ENCODE assay signal across 1 cellular context in genomic region chr11:125592305-125593112, GRCh38.
TF ChIP-seq lines count a peak whose summit lies in the region.

Gene STT3A (plus strand): TSS chr11:125592852. CDS start chr11:125595916, 3,064 bp downstream.

TF ChIP-seq in H1, 55 proteins besides CTCF, POLR2A, EP300 and RAD21 (continued from another document):
- TF ChIP-seq GTF2F1 (IDR thresholded peaks at IDR 0.05; ENCODE audit: borderline replicate concordance, low read depth, low read length), result no peak
- TF ChIP-seq SAP30 (IDR thresholded peaks at IDR 0.05; ENCODE audit: insufficient read depth, insufficient replicate concordance, low read length), result no peak
- no peak for TF ChIP-seq RXRA (IDR thresholded peaks at IDR 0.05; ENCODE audit: insufficient read depth, low read depth, low read length)
- TF ChIP-seq KDM1A (IDR thresholded peaks at IDR 0.05; ENCODE audit: borderline replicate concordance, low read length), result no peak
- peak; percentile 87 for TF ChIP-seq MAX (IDR thresholded peaks at IDR 0.05)
- TF ChIP-seq EGR1 (IDR thresholded peaks at IDR 0.05; ENCODE audit: borderline replicate concordance, low read depth, low read length), result no peak
- TF ChIP-seq SIX5 (IDR thresholded peaks at IDR 0.05; ENCODE audit: low read depth, low read length), result no peak
- peak; percentile 60 for TF ChIP-seq ASH2L (IDR thresholded peaks at IDR 0.05; ENCODE audit: low read length)
- TF ChIP-seq RNF2 (IDR thresholded peaks at IDR 0.05; ENCODE audit: borderline replicate concordance, low read depth, low read length, missing control alignments, poor library complexity, severe bottlenecking), result no peak
- TF ChIP-seq SP1 (IDR thresholded peaks at IDR 0.05; ENCODE audit: low read depth, low read length), result peak; percentile 99
- no peak for TF ChIP-seq CEBPB (IDR thresholded peaks at IDR 0.05; ENCODE audit: low read depth, low read length)
- TF ChIP-seq E2F6 (IDR thresholded peaks at IDR 0.05), result peak; percentile 61
- peak; percentile 29; the same call in 1 of the 2 replicates for TF ChIP-seq RBBP5 (IDR thresholded peaks at IDR 0.05; ENCODE audit: borderline replicate concordance, low read depth, low read length)
- no peak for TF ChIP-seq EZH2 (IDR thresholded peaks at IDR 0.05; ENCODE audit: low read depth, low read length, severe bottlenecking)
- TF ChIP-seq POLR2AphosphoS5 (IDR thresholded peaks at IDR 0.05; ENCODE audit: low read depth, low read length), result peak; percentile 5
- TF ChIP-seq KDM4A (IDR thresholded peaks at IDR 0.05; ENCODE audit: low read depth, low read length, severe bottlenecking), result peak; percentile 74
- TF ChIP-seq JUN (IDR thresholded peaks at IDR 0.05; ENCODE audit: low read depth, low read length), result no peak
- no peak for TF ChIP-seq BRCA1 (IDR thresholded peaks at IDR 0.05; ENCODE audit: low read depth, low read length)
- TF ChIP-seq CREB1 (IDR thresholded peaks at IDR 0.05), result peak; percentile 93
- peak in 1 of 2 experiments; percentile 73; a peak in 2 of 4 replicates for TF ChIP-seq SIN3A (conservative IDR thresholded peaks at IDR 0.05 in 1 of 2, IDR thresholded peaks at IDR 0.05 in 1 of 2; ENCODE audit: low read depth in 1 of 2, low read length in 2 of 2)
- peak; percentile 84 for TF ChIP-seq USF2 (IDR thresholded peaks at IDR 0.05; ENCODE audit: low read length)
- TF ChIP-seq MAFK (IDR thresholded peaks at IDR 0.05; ENCODE audit: low read depth, low read length), result no peak
- 0 out of 2 replicates have a peak, but pooled peaks have one; percentile 54 for TF ChIP-seq ATF3 (IDR thresholded peaks at IDR 0.05; ENCODE audit: insufficient read depth, low read depth, low read length)
- no peak for TF ChIP-seq CBX8 (IDR thresholded peaks at IDR 0.05; ENCODE audit: borderline replicate concordance, low read depth, low read length)
- peak; percentile 13; the same call in 1 of the 2 replicates for TF ChIP-seq SUZ12 (IDR thresholded peaks at IDR 0.05; ENCODE audit: low read length)
- TF ChIP-seq HDAC6 (IDR thresholded peaks at IDR 0.05; ENCODE audit: low read depth, low read length), result no peak
- TF ChIP-seq NRF1 (IDR thresholded peaks at IDR 0.05; ENCODE audit: low read depth, low read length), result no peak
- TF ChIP-seq TCF12 (IDR thresholded peaks at IDR 0.05; ENCODE audit: low read depth, low read length), result no peak
- TF ChIP-seq CTBP2 (IDR thresholded peaks at IDR 0.05; ENCODE audit: borderline replicate concordance, insufficient read depth, insufficient read length, low read length), result no peak
- no peak for TF ChIP-seq FOSL1 (IDR thresholded peaks at IDR 0.05; ENCODE audit: insufficient read depth, low read depth, low read length)
- no peak for TF ChIP-seq JUND (IDR thresholded peaks at IDR 0.05; ENCODE audit: low read length)
- TF ChIP-seq ATF2 (IDR thresholded peaks at IDR 0.05; ENCODE audit: low read length), result 0 out of 2 replicates have a peak, but pooled peaks have one; percentile 48
- TF ChIP-seq TBP (IDR thresholded peaks at IDR 0.05; ENCODE audit: low read depth, low read length), result peak; percentile 63
- no peak for TF ChIP-seq RFX5 (IDR thresholded peaks at IDR 0.05; ENCODE audit: borderline replicate concordance, low read depth, low read length)
- TF ChIP-seq CHD2 (IDR thresholded peaks at IDR 0.05; ENCODE audit: low read length), result peak; percentile 94
- no peak for TF ChIP-seq CHD7 (IDR thresholded peaks at IDR 0.05; ENCODE audit: insufficient replicate concordance, low read length)
- no peak for TF ChIP-seq CHD1 (IDR thresholded peaks at IDR 0.05; ENCODE audit: low read depth, low read length)
- no peak for TF ChIP-seq SP4 (IDR thresholded peaks at IDR 0.05; ENCODE audit: low read length)
- TF ChIP-seq YY1 (IDR thresholded peaks at IDR 0.05; ENCODE audit: low read depth, low read length), result no peak
- no peak; the same call in 1 of the 2 replicates for TF ChIP-seq KDM5A (IDR thresholded peaks at IDR 0.05; ENCODE audit: low read length)
- TF ChIP-seq HDAC2 (IDR thresholded peaks at IDR 0.05; ENCODE audit: borderline replicate concordance in 1 of 2, low read depth in 2 of 2, low read length in 2 of 2), result peak; percentile 75 to 85; a peak in 2 of 4 replicates
- peak; percentile 96 for TF ChIP-seq SP2 (IDR thresholded peaks at IDR 0.05; ENCODE audit: low read length)
- TF ChIP-seq SRF (IDR thresholded peaks at IDR 0.05; ENCODE audit: low read depth, low read length), result no peak
- peak; percentile 65 for TF ChIP-seq PHF8 (conservative IDR thresholded peaks at IDR 0.05; ENCODE audit: low read depth, low read length)
- TF ChIP-seq BCL11A (IDR thresholded peaks at IDR 0.05; ENCODE audit: low read depth in 2 of 2, low read length in 2 of 2), result no peak
- peak; percentile 57; the same call in 1 of the 2 replicates for TF ChIP-seq TAF1 (IDR thresholded peaks at IDR 0.05; ENCODE audit: low read depth, low read length)
- no peak for TF ChIP-seq CBX5 (IDR thresholded peaks at IDR 0.05; ENCODE audit: low read depth, low read length)
- no peak for TF ChIP-seq POU5F1 (IDR thresholded peaks at IDR 0.05; ENCODE audit: low read depth, low read length)
- no peak for TF ChIP-seq NANOG (IDR thresholded peaks at IDR 0.05; ENCODE audit: insufficient read depth, low read depth, low read length, poor library complexity, severe bottlenecking)
- no peak for TF ChIP-seq GABPA (IDR thresholded peaks at IDR 0.05; ENCODE audit: borderline replicate concordance, insufficient read depth, low read length)
- peak; percentile 68 for TF ChIP-seq TAF7 (optimal IDR thresholded peaks at IDR 0.05; ENCODE audit: borderline replicate concordance, low read depth, low read length)
